16 cellular contexts compared by ENCODE assay signal in genomic region chr22:45886502-45886901, GRCh38.
"Had no signal": no experiment of that assay in that cellular context is flagged by ENCODE, and none has a peak within 500 bp of the region (broad histone marks: within the 10 kb centered on the region; RNA-seq: fewer than 3 reads in every experiment).

No MANE protein-coding gene starts in this region.

- H3K4me1 ChIP-seq: lower lobe of right lung, uterus had no signal

- H3K4me1 Mint-ChIP-seq: activated CD4-positive, alpha-beta T cell treated with anti-CD3 and anti-CD28 coated beads, Interleukin-2, amount 10 ng/mL, durations not matched to agents 7 days and 5 days; naive B cell; stimulated activated naive CD8-positive, alpha-beta T cell treated with anti-CD3 and anti-CD28 coated beads, Interleukin-15, amount 100 ng/mL, for 72 hours had no signal

- H3K4me3 Mint-ChIP-seq: activated CD4-positive, alpha-beta T cell treated with anti-CD3 and anti-CD28 coated beads, Interleukin-2, amount 10 ng/mL, durations not matched to agents 7 days and 5 days; activated CD8-positive, alpha-beta T cell treated with anti-CD3 and anti-CD28 coated beads, Interleukin-2, amount 10 ng/mL, durations not matched to agents 7 days and 5 days; activated T-helper 1 cell treated with anti-CD3 and anti-CD28 coated beads, Interleukin-12 subunit alpha, Interleukin-12 subunit beta, Interleukin-2, Interleukin-4 antibody, amounts not matched to agents 30 ng/mL and 10 ng/mL and 1 ng/mL, durations not matched to agents 14 hours and 24 hours and 36 hours; naive B cell; stimulated activated naive CD8-positive, alpha-beta T cell treated with anti-CD3 and anti-CD28 coated beads, Interleukin-15, amount 100 ng/mL, for 72 hours; T-helper 17 cell had no signal

- H3K36me3 ChIP-seq: heart right ventricle, lower lobe of right lung, tibial artery, uterus had no signal

- DNase-seq: activated CD4-positive, alpha-beta T cell treated with anti-CD3 and anti-CD28 coated beads, Interleukin-2, amount 10 ng/mL, durations not matched to agents 7 days and 5 days; activated CD4-positive, CD25-positive, alpha-beta regulatory T cell treated with anti-CD3 and anti-CD28 coated beads, Interleukin-2, amount 50 U/mL, for 72 hours; activated CD8-positive, alpha-beta T cell treated with anti-CD3 and anti-CD28 coated beads, Interleukin-2, amount 10 ng/mL, durations not matched to agents 7 days and 5 days; heart right ventricle; naive B cell; stimulated activated CD4-positive, alpha-beta T cell treated with anti-CD3 and anti-CD28 coated beads, Interleukin-12 subunit alpha, Interleukin-12 subunit beta, amount 100 ng/mL, for 4 hours; stimulated activated CD4-positive, alpha-beta T cell treated with anti-CD3 and anti-CD28 coated beads, Interleukin-4, amount 100 ng/mL, for 4 hours; stimulated activated naive CD8-positive, alpha-beta T cell treated with anti-CD3 and anti-CD28 coated beads, Interleukin-15, amount 100 ng/mL, for 72 hours; SW 1271; T-helper 17 cell had no signal

- H3K9me3 ChIP-seq: heart right ventricle, lower lobe of right lung, tibial artery, uterus had no signal

- H3K27ac Mint-ChIP-seq: activated CD4-positive, alpha-beta T cell treated with anti-CD3 and anti-CD28 coated beads, Interleukin-2, amount 10 ng/mL, durations not matched to agents 7 days and 5 days; activated CD8-positive, alpha-beta T cell treated with anti-CD3 and anti-CD28 coated beads, Interleukin-2, amount 10 ng/mL, durations not matched to agents 7 days and 5 days; activated T-helper 1 cell treated with anti-CD3 and anti-CD28 coated beads, Interleukin-12 subunit alpha, Interleukin-12 subunit beta, Interleukin-2, Interleukin-4 antibody, amounts not matched to agents 30 ng/mL and 10 ng/mL and 1 ng/mL, durations not matched to agents 14 hours and 24 hours and 36 hours; naive B cell; progenitor cell of endocrine pancreas; stimulated activated naive CD8-positive, alpha-beta T cell treated with anti-CD3 and anti-CD28 coated beads, Interleukin-15, amount 100 ng/mL, for 72 hours; T-helper 17 cell had no signal

- H3K36me3 Mint-ChIP-seq: naive B cell had no signal

- H3K4me3 ChIP-seq: heart right ventricle, lower lobe of right lung, tibial artery, uterus had no signal

- H3K27ac ChIP-seq: heart right ventricle, lower lobe of right lung, tibial artery, uterus had no signal

- ATAC-seq: activated CD8-positive, alpha-beta T cell treated with anti-CD3 and anti-CD28 coated beads, Interleukin-2, amount 10 ng/mL, durations not matched to agents 7 days and 5 days; heart right ventricle; left colon; lower lobe of right lung; stimulated activated naive CD8-positive, alpha-beta T cell treated with anti-CD3 and anti-CD28 coated beads, Interleukin-15, amount 100 ng/mL, for 72 hours; T-helper 17 cell had no signal

- H3K9me3 Mint-ChIP-seq: activated CD4-positive, alpha-beta T cell treated with anti-CD3 and anti-CD28 coated beads, Interleukin-2, amount 10 ng/mL, durations not matched to agents 7 days and 5 days; activated T-helper 1 cell treated with anti-CD3 and anti-CD28 coated beads, Interleukin-12 subunit alpha, Interleukin-12 subunit beta, Interleukin-2, Interleukin-4 antibody, amounts not matched to agents 30 ng/mL and 10 ng/mL and 1 ng/mL, durations not matched to agents 14 hours and 24 hours and 36 hours; naive B cell; stimulated activated naive CD8-positive, alpha-beta T cell treated with anti-CD3 and anti-CD28 coated beads, Interleukin-15, amount 100 ng/mL, for 72 hours had no signal
